ENCODE assay signal across 23 cellular contexts in the genomic region with DNA sequence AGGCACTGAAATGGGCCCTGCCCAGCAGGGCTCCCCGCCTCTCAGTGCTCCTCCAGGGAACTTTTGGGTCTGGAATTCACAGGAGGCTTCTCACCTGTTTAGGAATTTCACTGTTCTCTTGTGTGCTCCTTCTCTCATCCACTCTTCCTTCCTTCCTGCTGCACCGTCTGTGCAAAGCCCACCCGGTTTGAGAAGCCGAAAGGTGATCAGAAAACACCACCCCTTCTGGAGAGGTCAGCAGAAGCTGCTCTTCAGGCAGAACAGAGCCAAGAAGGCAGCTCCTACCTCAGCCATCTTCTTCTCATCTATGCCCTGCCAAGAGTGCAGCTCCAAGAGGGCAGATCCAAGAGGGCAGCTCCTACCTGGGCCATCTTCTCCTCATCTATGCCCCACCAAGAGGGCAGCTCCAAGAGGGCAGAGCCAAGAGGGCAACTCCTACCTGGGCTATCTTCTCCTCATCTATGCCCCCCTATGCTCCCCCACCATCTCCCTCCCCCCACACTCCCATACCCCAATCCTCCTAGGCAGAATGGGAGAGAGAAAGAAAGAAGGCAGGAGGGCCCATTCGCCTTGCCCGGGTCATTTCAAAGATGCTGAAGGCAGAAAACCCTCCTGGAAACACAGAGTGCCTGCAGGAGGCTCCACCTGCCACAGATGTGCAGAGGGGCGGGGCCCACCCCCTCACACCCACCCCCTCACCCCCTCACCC.
DNase-seq lines count a peak whose midpoint lies in the region; ATAC-seq, FAIRE-seq and TF ChIP-seq lines count a peak whose summit lies in the region.
"Had no signal": no experiment of that assay in that cellular context is flagged by ENCODE, and none has a peak within 500 bp of the region (broad histone marks: within the 10 kb centered on the region; RNA-seq: fewer than 3 reads in every experiment).

No MANE protein-coding gene starts in this region.

- no peak overlapping the region for H3T11ph ChIP-seq in H9 (ENCODE audit: low read length)

- H3K79me2 ChIP-seq in SK-N-SH (ENCODE audit: insufficient read depth) (no peaks in the 10 kb centered on the region), H9 (ENCODE audit: insufficient read depth, low read length) (no peaks in the 10 kb centered on the region), H1 (ENCODE audit: control insufficient read depth in 1 of 2, insufficient read depth in 2 of 2, low read length in 2 of 2) (no peaks in the 10 kb centered on the region)

- H3K4me3 ChIP-seq in SK-N-SH (ENCODE audit: low read depth in 2 of 2, low read length in 1 of 2) (no peak overlapping the region), H1 (ENCODE audit: extremely low read depth in 1 of 4, insufficient read depth in 2 of 4, low read depth in 3 of 4, low read length in 4 of 4) (no peak overlapping the region), neuronal stem cell (ENCODE audit: low read length in 2 of 2) (no peak overlapping the region), lower lobe of right lung (no peak overlapping the region)
- H3K4me3 ChIP-seq: GM23338, K562 had no signal

- H3K56ac ChIP-seq in H9 (ENCODE audit: insufficient read length, low read depth, low read length) (no peak overlapping the region), H1 (replicated peaks; ENCODE audit: insufficient read length, low read depth, low read length) (no peak overlapping the region)

- H3K4me3 Mint-ChIP-seq in H9: no peak overlapping the region
- H3K4me3 Mint-ChIP-seq: B cell; CD4-positive, CD25-positive, alpha-beta regulatory T cell; GM23338 had no signal

- POLR2A ChIA-PET in SK-N-SH (lab: Yijun Ruan, JAX): no interaction called here
- POLR2A ChIA-PET in H1 (lab: Charles Lee; ENCODE audit: partially characterized antibody): no interaction called here

- 61% methylated on average over 6 of the region's 7 CpGs for WGBS in SK-N-SH (ENCODE audit: low lambda C conversion rate)
- no CpG with 5 or more reads among the region's 7 CpGs for WGBS in H9 (ENCODE audit: extremely low coverage, insufficient read length, low lambda C conversion rate)
- 82% methylated on average over 6 of the region's 7 CpGs; no CpG with 5 or more reads in 1 of the 2 experiments for WGBS in H1 (ENCODE audit: extremely low coverage in 1 of 2, insufficient coverage in 1 of 2, insufficient read length in 1 of 2, insufficient replicate concordance in 2 of 2, low coverage in 1 of 2, low lambda C conversion rate in 2 of 2, missing lambda C conversion rate in 1 of 2), 2 experiments
- no CpG with 5 or more reads among the region's 7 CpGs for WGBS in neuronal stem cell (ENCODE audit: extremely low coverage in 2 of 2, insufficient read length in 2 of 2, insufficient replicate concordance in 1 of 2), 2 donors

- no peaks in the 10 kb centered on the region for H3K9me3 Mint-ChIP-seq in H9
- H3K9me3 Mint-ChIP-seq: GM23338 had no signal

- no peak overlapping the region for H2BK12ac ChIP-seq in H9 (ENCODE audit: insufficient read length, low read depth, low read length)
- 0 out of 2 replicates have a peak overlapping the region, but pooled peaks have one; percentile 27 for H2BK12ac ChIP-seq in H1 (ENCODE audit: low read depth, low read length)
- H2BK12ac ChIP-seq in neuronal stem cell (ENCODE audit: low read length): no peak overlapping the region

- TF ChIP-seq RAD21 in SK-N-SH (IDR thresholded peaks at IDR 0.05; ENCODE audit: low read length) (no peak), H1 (IDR thresholded peaks at IDR 0.05 in 1 of 2, conservative IDR thresholded peaks at IDR 0.05 in 1 of 2; ENCODE audit: low read depth in 2 of 2, low read length in 2 of 2) (no peak)

- H3K9me3 ChIP-seq in SK-N-SH (no peaks in the 10 kb centered on the region), H9 (ENCODE audit: control insufficient read depth, low read depth, low read length) (no peaks in the 10 kb centered on the region), H1 (ENCODE audit: insufficient read depth in 2 of 2, low read depth in 1 of 2, low read length in 1 of 2) (no peaks in the 10 kb centered on the region), neuronal stem cell (replicated peaks in 1 of 2; ENCODE audit: control insufficient read depth in 2 of 2, insufficient read depth in 1 of 2, low read depth in 1 of 2, low read length in 2 of 2) (no peaks in the 10 kb centered on the region), lower lobe of right lung (no peaks in the 10 kb centered on the region)
- H3K9me3 ChIP-seq: Caco-2 had no signal

- H3K4ac ChIP-seq in H9 (ENCODE audit: low read depth, low read length) (no peak overlapping the region), H1 (replicated peaks; ENCODE audit: insufficient read length, low read depth, low read length) (no peak overlapping the region), neuronal stem cell (ENCODE audit: low read length) (no peak overlapping the region)

- H3K4me1 ChIP-seq in SK-N-SH (ENCODE audit: control insufficient read depth in 1 of 2, insufficient read depth in 2 of 2, low read depth in 1 of 2, low read length in 1 of 2): peaks cover 0 to 10% of the 10 kb centered on the region in 2 experiments; a peak in 1 of 4 replicates
- no peaks in the 10 kb centered on the region; the same call in 1 of the 2 replicates for H3K4me1 ChIP-seq in H9 (ENCODE audit: insufficient read depth, low read length)
- H3K4me1 ChIP-seq in H1 (replicated peaks in 1 of 4; ENCODE audit: control insufficient read depth in 3 of 4, insufficient read depth in 4 of 4, low read length in 3 of 4): peaks cover 3 to 11% (median 6%) of the 10 kb centered on the region in 4 experiments
- H3K4me1 ChIP-seq in neuronal stem cell (ENCODE audit: control insufficient read depth in 2 of 2, insufficient read depth in 1 of 2, low read depth in 1 of 2, low read length in 2 of 2): peaks cover 0 to 8% of the 10 kb centered on the region in 2 donors
- no peaks in the 10 kb centered on the region for H3K4me1 ChIP-seq in lower lobe of right lung

- H3K36me3 Mint-ChIP-seq in H9 (ENCODE audit: insufficient read depth in 1 of 3, low read depth in 3 of 3): no peaks in the 10 kb centered on the region
- H3K36me3 Mint-ChIP-seq: CD4-positive, CD25-positive, alpha-beta regulatory T cell had no signal

- H4K8ac ChIP-seq in H9 (replicated peaks; ENCODE audit: insufficient read length, low read depth, low read length) (no peak overlapping the region), H1 (ENCODE audit: extremely low read depth, insufficient read depth, low read length) (no peak overlapping the region; the same call in 1 of the 2 replicates), neuronal stem cell (ENCODE audit: low read depth, low read length) (no peak overlapping the region)

- H3K4me2 ChIP-seq in SK-N-SH (no peak overlapping the region), H9 (ENCODE audit: insufficient read depth, insufficient read length, low read length) (no peak overlapping the region), H1 (ENCODE audit: insufficient read depth in 1 of 2, low read depth in 2 of 2, low read length in 2 of 2) (no peak overlapping the region), neuronal stem cell (ENCODE audit: insufficient read depth, low read length, poor library complexity, severe bottlenecking) (no peak overlapping the region)
- H3K4me2 ChIP-seq: GM23338 had no signal

- H3K23ac ChIP-seq in H9 (ENCODE audit: insufficient read length, low read depth, low read length) (no peak overlapping the region), H1 (ENCODE audit: insufficient read length) (no peak overlapping the region), neuronal stem cell (ENCODE audit: low read depth, low read length, poor library complexity) (no peak overlapping the region)

- no peak for TF ChIP-seq EP300 in SK-N-SH (IDR thresholded peaks at IDR 0.05; ENCODE audit: borderline replicate concordance in 1 of 2, low read depth in 1 of 2, low read length in 1 of 2)
- TF ChIP-seq EP300 in H1 (IDR thresholded peaks at IDR 0.05; ENCODE audit: borderline replicate concordance in 1 of 2, low read depth in 2 of 2, low read length in 2 of 2): no peak

- no peak for TF ChIP-seq CTCF in SK-N-SH (IDR thresholded peaks at IDR 0.05)
- 0 out of 3 replicates have a peak, but pooled peaks have one; percentile 13 for TF ChIP-seq CTCF in H9 (conservative IDR thresholded peaks at IDR 0.05)
- TF ChIP-seq CTCF in H1 (IDR thresholded peaks at IDR 0.05; ENCODE audit: control extremely low read depth in 1 of 3, insufficient read depth in 1 of 3, low read depth in 1 of 3, low read length in 3 of 3): no peak
- no peak for TF ChIP-seq CTCF in lower lobe of right lung (IDR thresholded peaks at IDR 0.05)

- H2BK5ac ChIP-seq in H9 (ENCODE audit: insufficient read length, low read length) (no peak overlapping the region), H1 (ENCODE audit: low read depth, low read length) (no peak overlapping the region; the same call in 1 of the 2 replicates), neuronal stem cell (ENCODE audit: low read length) (no peak overlapping the region)

- no peak overlapping the region for H2AFZ ChIP-seq in SK-N-SH (ENCODE audit: low read depth)
- H2AFZ ChIP-seq in H9 (ENCODE audit: low read length): no peak overlapping the region
- H2AFZ ChIP-seq in H1 (ENCODE audit: low read length): no peak overlapping the region
- H2AFZ ChIP-seq in neuronal stem cell (ENCODE audit: low read length): no peak overlapping the region
- H2AFZ ChIP-seq: GM23338 had no signal

- no peak overlapping the region for H2BK15ac ChIP-seq in H9 (ENCODE audit: low read depth, low read length)
- 0 out of 2 replicates have a peak overlapping the region, but pooled peaks have one; percentile 61 for H2BK15ac ChIP-seq in H1 (ENCODE audit: low read length)
- H2BK15ac ChIP-seq in neuronal stem cell (ENCODE audit: low read length): peak overlapping the region; percentile 45

- peaks cover 7 to 25% of the 10 kb centered on the region in 2 experiments for H3K4me1 Mint-ChIP-seq in H9

- TF ChIP-seq POLR2A in H1 (IDR thresholded peaks at IDR 0.05; ENCODE audit: control extremely low read depth in 1 of 2, low read depth in 2 of 2, low read length in 2 of 2): no peak

- no peaks in the 10 kb centered on the region for H3F3A ChIP-seq in SK-N-SH (replicated peaks; ENCODE audit: insufficient read depth)

- H3K23me2 ChIP-seq in H9 (ENCODE audit: insufficient read length, low read depth, low read length, poor library complexity, severe bottlenecking) (no peaks in the 10 kb centered on the region), H1 (ENCODE audit: low read depth, low read length) (no peaks in the 10 kb centered on the region; the same call in 1 of the 2 replicates)

- FAIRE-seq in H1 (lab: Jason Lieb, UNC): no peak
- FAIRE-seq: GM19239, K562 had no signal

- no peak overlapping the region for H3K27ac Mint-ChIP-seq in H9
- H3K27ac Mint-ChIP-seq: B cell; CD4-positive, CD25-positive, alpha-beta regulatory T cell; GM23338 had no signal

- H3K27ac ChIP-seq in SK-N-SH (ENCODE audit: low read depth in 2 of 2, low read length in 1 of 2) (no peak overlapping the region), H9 (ENCODE audit: insufficient read length, low read depth, low read length) (no peak overlapping the region), H1 (ENCODE audit: low read depth, low read length) (no peak overlapping the region), neuronal stem cell (replicated peaks; ENCODE audit: low read length) (no peak overlapping the region), lower lobe of right lung (no peak overlapping the region)
- H3K27ac ChIP-seq: 22Rv1 had no signal

- ATAC-seq in SK-N-SH treated with all-trans-retinoic acid at 6 μM for 48 hours (no peak), lower lobe of right lung (no peak)
- ATAC-seq: GM23338, K562 had no signal

- H3K27me3 Mint-ChIP-seq in H9 (ENCODE audit: low read depth): peaks cover 8% of the 10 kb centered on the region
- H3K27me3 Mint-ChIP-seq: CD4-positive, CD25-positive, alpha-beta regulatory T cell had no signal

- H4K5ac ChIP-seq in H9 (ENCODE audit: insufficient read length, low read depth, low read length) (no peak overlapping the region), H1 (ENCODE audit: insufficient read length, low read depth, low read length) (no peak overlapping the region)

- H2BK120ac ChIP-seq in H9 (ENCODE audit: low read depth, low read length, poor library complexity, severe bottlenecking) (no peak overlapping the region), H1 (replicated peaks; ENCODE audit: low read depth, low read length) (no peak overlapping the region), neuronal stem cell (ENCODE audit: low read depth, low read length) (no peak overlapping the region)

- intact Hi-C loops in lower lobe of right lung (cut with DNase I): no loop called here

- no peaks in the 10 kb centered on the region for H3K9me2 ChIP-seq in SK-N-SH

- DNase-seq in SK-N-SH (peak; percentile 7), H9 (no peak), H1 (ENCODE audit: low read depth in 1 of 2, low spot score in 2 of 2) (peak in 1 of 2 experiments; percentile 37), neuronal stem cell (ENCODE audit: low spot score) (no peak), lower lobe of right lung (no peak)
- DNase-seq in stimulated activated CD4-positive, alpha-beta T cell treated with anti-CD3 and anti-CD28 coated beads, Interleukin-2, amount 100 ng/mL, for 24 hours: no peak
- DNase-seq in activated CD4-positive, alpha-beta T cell treated with anti-CD3 and anti-CD28 coated beads for 48 hours: no peak
- DNase-seq: CD4-positive, CD25-positive, alpha-beta regulatory T cell; GDM1; NCI-H1105; NCI-H1694; NCI-H2107; NCI-H510A; NCI-H748 treated with DMSO at 0.1 percent for 48 hours; NK-92 treated with Interleukin-12 subunit alpha and Interleukin-12 subunit beta, amount 100 ng/mL, for 24 hours; SHP77 had no signal

- no peaks in the 10 kb centered on the region for H3K36me3 ChIP-seq in SK-N-SH (replicated peaks in 1 of 2; ENCODE audit: control insufficient read depth in 1 of 2, insufficient read depth in 2 of 2, low read length in 1 of 2)
- no peaks in the 10 kb centered on the region for H3K36me3 ChIP-seq in H1 (ENCODE audit: control insufficient read depth in 2 of 4, insufficient read depth in 4 of 4, low read length in 3 of 4)
- no peaks in the 10 kb centered on the region for H3K36me3 ChIP-seq in neuronal stem cell (replicated peaks in 1 of 2; ENCODE audit: control insufficient read depth in 2 of 2, insufficient read depth in 2 of 2, low read length in 2 of 2)
- H3K36me3 ChIP-seq in lower lobe of right lung: no peaks in the 10 kb centered on the region

- no peak overlapping the region for H3K18ac ChIP-seq in H9 (ENCODE audit: insufficient read length, low read depth, low read length)
- no peak overlapping the region; the same call in 1 of the 2 replicates for H3K18ac ChIP-seq in H1 (ENCODE audit: extremely low read depth, low read length)
- H3K18ac ChIP-seq in neuronal stem cell (ENCODE audit: low read length): no peak overlapping the region

- no peak overlapping the region for H3K14ac ChIP-seq in H9 (ENCODE audit: insufficient read depth, low read length)
- H3K14ac ChIP-seq in H1 (ENCODE audit: insufficient read length): no peak overlapping the region
- H3K14ac ChIP-seq in neuronal stem cell (ENCODE audit: low read length): no peak overlapping the region

- H3K9ac ChIP-seq in SK-N-SH (no peak overlapping the region), H9 (ENCODE audit: extremely low read depth, insufficient read length, low read length) (no peak overlapping the region), H1 (replicated peaks in 1 of 4; ENCODE audit: extremely low read depth in 1 of 4, low read depth in 3 of 4, low read length in 3 of 4) (no peak overlapping the region), neuronal stem cell (ENCODE audit: low read depth, low read length, poor library complexity) (no peak overlapping the region)

- H4K20me1 ChIP-seq in SK-N-SH (ENCODE audit: insufficient read depth) (no peaks in the 10 kb centered on the region), H9 (ENCODE audit: control insufficient read depth, insufficient read depth, insufficient read length) (no peaks in the 10 kb centered on the region), H1 (replicated peaks in 1 of 2; ENCODE audit: control insufficient read depth in 1 of 2, insufficient read depth in 2 of 2, low read length in 2 of 2) (no peaks in the 10 kb centered on the region)

- CTCF ChIA-PET in SK-N-SH (lab: Yijun Ruan, JAX) (interaction anchor here (1.7 kb wide), 1 partner anchor 477 kb away, joined by 5 read pairs; no protein-coding TSS in a partner anchor), H1 (lab: Charles Lee; ENCODE audit: partially characterized antibody) (interaction anchor here (0.7 to 3.8 kb wide), 7 partner anchors 20 to 180 kb away, joined by 3 to 21 read pairs (median 7); no protein-coding TSS in a partner anchor)

- H3K79me1 ChIP-seq in H9 (ENCODE audit: insufficient read depth, low read depth, low read length, poor library complexity, severe bottlenecking) (no peaks in the 10 kb centered on the region), H1 (ENCODE audit: low read depth, low read length) (no peaks in the 10 kb centered on the region), neuronal stem cell (ENCODE audit: low read depth, low read length) (no peaks in the 10 kb centered on the region)

- H3K27me3 ChIP-seq in SK-N-SH (ENCODE audit: insufficient read depth) (no peaks in the 10 kb centered on the region), H9 (ENCODE audit: insufficient read depth, low read length) (no peaks in the 10 kb centered on the region), H1 (replicated peaks in 1 of 4; ENCODE audit: control insufficient read depth in 3 of 4, extremely low read depth in 1 of 4, insufficient read depth in 3 of 4, low read length in 3 of 4) (no peaks in the 10 kb centered on the region; a peak in 1 of 7 replicates), neuronal stem cell (ENCODE audit: control insufficient read depth in 3 of 3, insufficient read depth in 3 of 3, low read depth in 1 of 3, low read length in 3 of 3) (peaks cover 0 to 20% (median 0%) of the 10 kb centered on the region in 3 experiments), lower lobe of right lung (ENCODE audit: low read depth) (peaks cover 13% of the 10 kb centered on the region)

- no peak overlapping the region for H4K91ac ChIP-seq in H9 (ENCODE audit: insufficient read length, low read depth, low read length)
- H4K91ac ChIP-seq in H1 (replicated peaks; ENCODE audit: insufficient read length, low read length): no peak overlapping the region
- H4K91ac ChIP-seq in neuronal stem cell (ENCODE audit: low read depth, low read length, poor library complexity): no peak overlapping the region

- no peak overlapping the region for H2AK5ac ChIP-seq in H9 (ENCODE audit: insufficient read length, low read length)
- no peak overlapping the region for H2AK5ac ChIP-seq in H1 (ENCODE audit: low read depth, low read length)
- H2AK5ac ChIP-seq in neuronal stem cell (ENCODE audit: low read depth, low read length): no peak overlapping the region

- H2BK20ac ChIP-seq in H9 (ENCODE audit: low read depth, low read length, poor library complexity, severe bottlenecking): no peak overlapping the region
- no peak overlapping the region for H2BK20ac ChIP-seq in H1 (ENCODE audit: low read length)
